14 cellular contexts compared by ENCODE assay signal in genomic region chr1:151841141-151841540, GRCh38. TPM values are rescaled to one million over a fixed set of nuclear protein-coding genes. Genes with fewer than 3 reads are reported as not detected.
A peak's percentile ranks its signal among the peaks of the same experiment; 100 is the strongest.
DNase-seq lines count a peak whose midpoint lies in the region; ATAC-seq, FAIRE-seq and TF ChIP-seq lines count a peak whose summit lies in the region.
"Had no signal": no experiment of that assay in that cellular context is flagged by ENCODE, and none has a peak within 500 bp of the region (broad histone marks: within the 10 kb centered on the region; RNA-seq: fewer than 3 reads in every experiment).

No MANE protein-coding gene starts in this region.

- no peaks in the 10 kb centered on the region for H3K9me2 ChIP-seq in PC-9 (ENCODE audit: insufficient read depth)

- no peak for ATAC-seq in HG02973 (IDR thresholded peaks at IDR 0.05; ENCODE audit: unreplicated experiment)
- ATAC-seq: heart right ventricle had no signal

- peaks cover 26% of the 10 kb centered on the region for H3F3A ChIP-seq in PC-9 (ENCODE audit: insufficient read depth, low read depth)

- intact Hi-C loops in Caco-2 (cut with micrococcal nuclease; ENCODE audit: unreplicated experiment) = no loop called here
- intact Hi-C loops in PC-9 (cut with micrococcal nuclease; ENCODE audit: unreplicated experiment) = no loop called here

- no peak for TF ChIP-seq CTCF in Caco-2 (IDR thresholded peaks at IDR 0.05; ENCODE audit: insufficient read depth in 1 of 2, low read depth in 1 of 2, low read length in 1 of 2, severe bottlenecking in 1 of 2, unreplicated experiment in 1 of 2)
- no peak for TF ChIP-seq CTCF in PC-9 (conservative IDR thresholded peaks at IDR 0.05)
- TF ChIP-seq CTCF in neural crest cell (conservative IDR thresholded peaks at IDR 0.05) = no peak

- TF ChIP-seq POLR2A in H54 (IDR thresholded peaks at IDR 0.05; ENCODE audit: low read depth, low read length) = no peak

- no peak overlapping the region for H2AFZ ChIP-seq in PC-9

- no peak for FAIRE-seq in H54 (lab: Jason Lieb, UNC)
- FAIRE-seq: colon had no signal

- DNase-seq in Caco-2 (no peak), PC-9 (peak; percentile 22 to 32), caudate nucleus (lab: John Stamatoyannopoulos, UW) (peak in 3 of 61 donors; percentile 2 to 12 (median 9)), neural crest cell (ENCODE audit: low read depth, low spot score) (no peak), SIG-M5 treated with dmso at 0.1 percent for 504 hours (lab: John Stamatoyannopoulos, UW; ENCODE audit: unreplicated experiment) (no peak), H54 (ENCODE audit: insufficient read length, low spot score) (no peak), NCI-H1417 (lab: John Stamatoyannopoulos, UW) (no peak)
- DNase-seq: GOT3, heart right ventricle, upper lobe of left lung had no signal

- H3K4me1 ChIP-seq in Caco-2 (peaks cover 7% of the 10 kb centered on the region), PC-9 (replicated peaks; ENCODE audit: insufficient read depth) (peaks cover 31% of the 10 kb centered on the region)

- CTCF ChIA-PET in Caco-2 (lab: Charles Lee) (no interaction called here), PC-9 (lab: Charles Lee) (no interaction called here)

- H3K27me3 ChIP-seq in Caco-2 (replicated peaks; ENCODE audit: control insufficient read depth, insufficient read depth, low read length) (no peaks in the 10 kb centered on the region), PC-9 (ENCODE audit: insufficient read depth, low read depth) (no peaks in the 10 kb centered on the region)

- H3K9me3 Mint-ChIP-seq in Caco-2 (ENCODE audit: unreplicated experiment) (no peaks in the 10 kb centered on the region), neural crest cell (no peaks in the 10 kb centered on the region)
- H3K9me3 Mint-ChIP-seq: memory B cell had no signal

- BruUV-seq in Caco-2 (replicated peaks; lab: Mats Ljungman, UMichigan) (no TSS peak), PC-9 (replicated peaks; lab: Mats Ljungman, UMichigan) (no TSS peak)

- peak overlapping the region; percentile 77 for H3K4me2 ChIP-seq in PC-9

- H3K27me3 Mint-ChIP-seq in Caco-2 (ENCODE audit: insufficient read depth, unreplicated experiment) = peaks cover 3% of the 10 kb centered on the region
- H3K27me3 Mint-ChIP-seq in neural crest cell (ENCODE audit: low read depth) = peaks cover 43% of the 10 kb centered on the region

- no peaks in the 10 kb centered on the region for H3K9me3 ChIP-seq in Caco-2
- no peaks in the 10 kb centered on the region for H3K9me3 ChIP-seq in PC-9 (ENCODE audit: insufficient read depth, low read depth)
- H3K9me3 ChIP-seq: heart right ventricle, right atrium auricular region, upper lobe of left lung had no signal

- no peak overlapping the region for H3K27ac Mint-ChIP-seq in Caco-2 (ENCODE audit: unreplicated experiment)
- H3K27ac Mint-ChIP-seq in neural crest cell (ENCODE audit: unreplicated experiment) = no peak overlapping the region
- H3K27ac Mint-ChIP-seq: memory B cell had no signal

- H3K4me3 Mint-ChIP-seq in Caco-2 (ENCODE audit: unreplicated experiment) (peak overlapping the region; percentile 93), neural crest cell (peak overlapping the region; percentile 21)
- H3K4me3 Mint-ChIP-seq: memory B cell had no signal

- H3K27ac ChIP-seq in PC-9 = peak overlapping the region; percentile 86; the same call in 1 of the 2 replicates
- peak overlapping the region; percentile 97 for H3K27ac ChIP-seq in caudate nucleus (ENCODE audit: low read depth, low read length)
- H3K27ac ChIP-seq: heart right ventricle, right atrium auricular region had no signal

- H3K36me3 Mint-ChIP-seq in Caco-2 (ENCODE audit: insufficient read depth, unreplicated experiment) = peaks cover 15% of the 10 kb centered on the region
- H3K36me3 Mint-ChIP-seq in neural crest cell (ENCODE audit: low read depth) = no peaks in the 10 kb centered on the region
- H3K36me3 Mint-ChIP-seq: memory B cell had no signal

- no peaks in the 10 kb centered on the region; the same call in 1 of the 2 replicates for H3K36me3 ChIP-seq in Caco-2 (ENCODE audit: control insufficient read depth, insufficient read depth, low read length)
- no peaks in the 10 kb centered on the region for H3K36me3 ChIP-seq in PC-9 (ENCODE audit: low read depth)
- H3K36me3 ChIP-seq: heart right ventricle, right atrium auricular region, upper lobe of left lung had no signal

- peaks cover 19% of the 10 kb centered on the region for H3K4me1 Mint-ChIP-seq in Caco-2 (ENCODE audit: low read depth, unreplicated experiment)
- H3K4me1 Mint-ChIP-seq in neural crest cell = peaks cover 31% of the 10 kb centered on the region

- POLR2A ChIA-PET in Caco-2 (lab: Charles Lee) = no interaction called here
- POLR2A ChIA-PET in PC-9 (lab: Charles Lee; ENCODE audit: unreplicated experiment) = interaction anchor here (0.6 kb wide), 2 partner anchors 131 to 148 kb away, joined by 3 to 9 read pairs; no protein-coding TSS in a partner anchor

- peaks cover 18% of the 10 kb centered on the region; the same call in 1 of the 2 replicates for H3K79me2 ChIP-seq in PC-9 (ENCODE audit: low read depth)

- no peaks in the 10 kb centered on the region for H4K20me1 ChIP-seq in PC-9 (ENCODE audit: insufficient read depth)

- H3K4me3 ChIP-seq in Caco-2 (ENCODE audit: low read depth, low read length) = no peak overlapping the region
- H3K4me3 ChIP-seq in PC-9 = peak overlapping the region; percentile 57; the same call in 1 of the 2 replicates
- H3K4me3 ChIP-seq: right atrium auricular region, upper lobe of left lung had no signal

RNA-seq across cellular contexts. Expression of gene C2CD4D, which starts 1.5 kb away (rescaled TPM):
- total RNA-seq in Caco-2 (2022) (0.23 and 0.60 TPM in 2 replicates), PC-9 (2021) (1.4 and 1.5 TPM in 2 replicates), neural crest cell (0.39 and 0.40 TPM in 2 replicates)
- total RNA-seq: heart right ventricle, right atrium auricular region had no signal

RNA-seq across cellular contexts. Expression of gene RORC, which starts 9.5 kb away (rescaled TPM):
- total RNA-seq in Caco-2 (2022) (not detected in 2 replicates), PC-9 (2021) (0.35 and 0.70 TPM in 2 replicates), neural crest cell (0.12 TPM in 1 of 2 replicates, not detected in the other)

RNA-seq across cellular contexts. Expression of gene THEM5, which starts 12.4 kb away (rescaled TPM):
- not detected in 2 replicates for total RNA-seq in Caco-2 (2022)
- total RNA-seq in PC-9 (2021) = not detected in 2 replicates
- total RNA-seq in neural crest cell = not detected in 2 replicates
- total RNA-seq: right atrium auricular region, upper lobe of left lung had no signal

RNA-seq across cellular contexts. Expression of gene LINGO4, which starts 35.9 kb away (rescaled TPM):
- total RNA-seq in Caco-2 (2022) (not detected in 2 replicates), PC-9 (2021) (not detected in 2 replicates), neural crest cell (not detected in 2 replicates)

RNA-seq across cellular contexts. Expression of gene TDRKH, which starts 50.8 kb away (rescaled TPM):
- total RNA-seq in Caco-2 (2022) (12.6 and 15.0 TPM in 2 replicates), PC-9 (2021) (13.4 and 17.3 TPM in 2 replicates), neural crest cell (19.9 and 21.9 TPM in 2 replicates)

Comparison
In these comparisons a context has a peak if more than half of its experiments do, and no peak if none do; other contexts are left out.
1. DNase-seq: peak in PC-9 (2 of 2); none in Caco-2 (0 of 2), neural crest cell (single experiment), SIG-M5 treated with dmso at 0.1 percent for 504 hours (single experiment), H54 (single experiment) and NCI-H1417 (0 of 3).